23 cellular contexts compared by ENCODE assay signal in genomic region chr3:76043746-76044145, GRCh38.
A peak's percentile ranks its signal among the peaks of the same experiment; 100 is the strongest.
DNase-seq lines count a peak whose midpoint lies in the region; ATAC-seq and TF ChIP-seq lines count a peak whose summit lies in the region.
"Had no signal": no experiment of that assay in that cellular context is flagged by ENCODE, and none has a peak within 500 bp of the region (broad histone marks: within the 10 kb centered on the region; RNA-seq: fewer than 3 reads in every experiment).

No MANE protein-coding gene starts in this region.

- H4K91ac ChIP-seq in H9 (ENCODE audit: insufficient read length, low read depth, low read length) = no peak overlapping the region

- no peak overlapping the region for H4K5ac ChIP-seq in H9 (ENCODE audit: insufficient read length, low read depth, low read length)

- H3K27me3 Mint-ChIP-seq in H9 (ENCODE audit: low read depth) (no peaks in the 10 kb centered on the region), WTC11 (ENCODE audit: low read depth) (no peaks in the 10 kb centered on the region)
- H3K27me3 Mint-ChIP-seq: CD4-positive, CD25-positive, alpha-beta regulatory T cell had no signal

- WGBS in H9 (ENCODE audit: extremely low coverage, insufficient read length, low lambda C conversion rate) = no CpG with 5 or more reads among the region's 2 CpGs

- peak; percentile 77 for ATAC-seq in WTC11
- ATAC-seq in HG03460 (IDR thresholded peaks at IDR 0.05; ENCODE audit: unreplicated experiment) = no peak
- ATAC-seq: A549 had no signal

- H3K4me3 ChIP-seq in iPS-18a (ENCODE audit: low read length) = peak overlapping the region; percentile 0
- H3K4me3 ChIP-seq: A549, SJSA1 had no signal

- peak overlapping the region; percentile 76 for H2AK5ac ChIP-seq in H9 (ENCODE audit: insufficient read length, low read length)

- H4K8ac ChIP-seq in H9 (replicated peaks; ENCODE audit: insufficient read length, low read depth, low read length) = no peak overlapping the region

- H4K20me1 ChIP-seq in H9 (ENCODE audit: control insufficient read depth, insufficient read depth, insufficient read length) = no peaks in the 10 kb centered on the region

- H2AFZ ChIP-seq in H9 (ENCODE audit: low read length) = no peak overlapping the region

- H3K23ac ChIP-seq in H9 (ENCODE audit: insufficient read length, low read depth, low read length) = no peak overlapping the region

- H2BK12ac ChIP-seq in H9 (ENCODE audit: insufficient read length, low read depth, low read length) = peak overlapping the region; percentile 75

- H3K27me3 ChIP-seq in H9 (ENCODE audit: insufficient read depth, low read length) (no peaks in the 10 kb centered on the region), iPS-18a (ENCODE audit: control insufficient read depth, insufficient read depth, low read length) (no peaks in the 10 kb centered on the region)
- H3K27me3 ChIP-seq: SJSA1 had no signal

- no peaks in the 10 kb centered on the region; a peak in 2 of 5 replicates for H3K9me3 Mint-ChIP-seq in H9
- no peaks in the 10 kb centered on the region for H3K9me3 Mint-ChIP-seq in WTC11

- H3K27ac ChIP-seq in H9 (ENCODE audit: insufficient read length, low read depth, low read length) = peak overlapping the region; percentile 99
- H3K27ac ChIP-seq in iPS-18a (ENCODE audit: low read length) = peak overlapping the region; percentile 85
- H3K27ac ChIP-seq: A549, SJSA1 had no signal

- no peaks in the 10 kb centered on the region for H3K36me3 ChIP-seq in iPS-18a (ENCODE audit: control insufficient read depth, low read depth, low read length)
- H3K36me3 ChIP-seq: BE2C, SJSA1 had no signal

- H3K36me3 Mint-ChIP-seq in H9 (ENCODE audit: insufficient read depth in 1 of 3, low read depth in 3 of 3) (peaks cover 0 to 6% (median 4%) of the 10 kb centered on the region in 3 experiments; a peak in 4 of 7 replicates), WTC11 (no peaks in the 10 kb centered on the region)
- H3K36me3 Mint-ChIP-seq: CD4-positive, CD25-positive, alpha-beta regulatory T cell had no signal

- H3K23me2 ChIP-seq in H9 (ENCODE audit: insufficient read length, low read depth, low read length, poor library complexity, severe bottlenecking) = no peaks in the 10 kb centered on the region

- POLR2A ChIA-PET in WTC11 (lab: Charles Lee) = no interaction called here

- H3K18ac ChIP-seq in H9 (ENCODE audit: insufficient read length, low read depth, low read length) = no peak overlapping the region

- H3K56ac ChIP-seq in H9 (ENCODE audit: insufficient read length, low read depth, low read length) = no peak overlapping the region

- H2BK15ac ChIP-seq in H9 (ENCODE audit: low read depth, low read length) = no peak overlapping the region

- TF ChIP-seq CTCF in H9 (conservative IDR thresholded peaks at IDR 0.05) (no peak), WTC11 (IDR thresholded peaks at IDR 0.05) (no peak)

- H3K27ac Mint-ChIP-seq in H9 (peak overlapping the region; percentile 98 to 99 (median 98)), WTC11 (peak overlapping the region; percentile 99)
- H3K27ac Mint-ChIP-seq: CD4-positive, CD25-positive, alpha-beta regulatory T cell had no signal

- peak overlapping the region; percentile 26 for H3K4me2 ChIP-seq in H9 (ENCODE audit: insufficient read depth, insufficient read length, low read length)
- H3K4me2 ChIP-seq: A549 had no signal

- peaks cover 58 to 61% of the 10 kb centered on the region in 2 experiments for H3K4me1 Mint-ChIP-seq in H9
- H3K4me1 Mint-ChIP-seq in WTC11 = peaks cover 71% of the 10 kb centered on the region
- H3K4me1 Mint-ChIP-seq: CD4-positive, CD25-positive, alpha-beta regulatory T cell had no signal

- H3K14ac ChIP-seq in H9 (ENCODE audit: insufficient read depth, low read length) = no peak overlapping the region

- H3K4ac ChIP-seq in H9 (ENCODE audit: low read depth, low read length) = no peak overlapping the region

- H2BK20ac ChIP-seq in H9 (ENCODE audit: low read depth, low read length, poor library complexity, severe bottlenecking) = no peak overlapping the region

- H3K4me1 ChIP-seq in H9 (ENCODE audit: insufficient read depth, low read length) (peaks cover 9% of the 10 kb centered on the region; the same call in 1 of the 2 replicates), iPS-18a (ENCODE audit: control insufficient read depth, low read depth, low read length) (peaks cover 41% of the 10 kb centered on the region)
- H3K4me1 ChIP-seq: A549, SJSA1 had no signal

- H3K9ac ChIP-seq in H9 (ENCODE audit: extremely low read depth, insufficient read length, low read length) (no peak overlapping the region), iPS-18a (ENCODE audit: low read length) (peak overlapping the region; percentile 24)

- no peaks in the 10 kb centered on the region for H3K79me2 ChIP-seq in H9 (ENCODE audit: insufficient read depth, low read length)

- no peak overlapping the region for H2BK120ac ChIP-seq in H9 (ENCODE audit: low read depth, low read length, poor library complexity, severe bottlenecking)

- H3K9me3 ChIP-seq in H9 (ENCODE audit: control insufficient read depth, low read depth, low read length) = no peaks in the 10 kb centered on the region
- H3K9me3 ChIP-seq in iPS-18a (ENCODE audit: control insufficient read depth, low read depth, low read length) = no peaks in the 10 kb centered on the region
- H3K9me3 ChIP-seq: A549, BE2C, SJSA1 had no signal

- H3K4me3 Mint-ChIP-seq in H9 = peak overlapping the region in 1 of 2 experiments; percentile 23; a peak in 1 of 5 replicates
- peak overlapping the region; percentile 4; the same call in 1 of the 2 replicates for H3K4me3 Mint-ChIP-seq in WTC11
- H3K4me3 Mint-ChIP-seq: CD4-positive, CD25-positive, alpha-beta regulatory T cell had no signal

- no peak overlapping the region for H3T11ph ChIP-seq in H9 (ENCODE audit: low read length)

- DNase-seq in H9 (peak; percentile 54), WTC11 (ENCODE audit: low spot score) (no peak), anterior cingulate cortex (lab: John Stamatoyannopoulos, UW) (no peak), ureter (ENCODE audit: low spot score) (no peak), hypothalamus (lab: John Stamatoyannopoulos, UW) (no peak)
- DNase-seq: BE2C; CD4-positive, CD25-positive, alpha-beta regulatory T cell; COR-L47; DMS 273 treated with DMSO at 0.1 percent for 48 hours; DMS79 treated with DMSO at 0.1 percent for 48 hours; Karpas-422; MV-4-11; NCI-H1105 treated with DMSO at 0.1 percent for 48 hours; NCI-H2081; NCI-H2171; NCI-H345; NCI-H524; NCI-H82; OCI-M1 had no signal

- no peaks in the 10 kb centered on the region for H3K79me1 ChIP-seq in H9 (ENCODE audit: insufficient read depth, low read depth, low read length, poor library complexity, severe bottlenecking)

- CTCF ChIA-PET in WTC11 (lab: Charles Lee) = interaction anchor here (0.7 to 3.1 kb wide), 11 partner anchors 9 to 526 kb away, joined by 4 to 25 read pairs (median 11); no protein-coding TSS in a partner anchor

- peak overlapping the region; percentile 65 for H2BK5ac ChIP-seq in H9 (ENCODE audit: insufficient read length, low read length)

TF ChIP-seq in WTC11, 78 proteins besides CTCF, POLR2A, EP300 and RAD21 (continues in another document):
- TF ChIP-seq ZSCAN18 (CRISPR knock-in tag; IDR thresholded peaks at IDR 0.05) = no peak
- TF ChIP-seq ZNF232 (CRISPR knock-in tag; IDR thresholded peaks at IDR 0.05) = no peak
- TF ChIP-seq KAT7 (CRISPR knock-in tag; IDR thresholded peaks at IDR 0.05; ENCODE audit: borderline replicate concordance) = 0 out of 2 replicates have a peak, but pooled peaks have one; percentile 36
- TF ChIP-seq ETV6 (CRISPR knock-in tag; IDR thresholded peaks at IDR 0.05) = peak; percentile 73
- peak; percentile 95; the same call in 1 of the 2 replicates for TF ChIP-seq ZMAT4 (CRISPR knock-in tag; IDR thresholded peaks at IDR 0.05)
- TF ChIP-seq FOXP4 (CRISPR knock-in tag; IDR thresholded peaks at IDR 0.05) = peak; percentile 95; the same call in 1 of the 2 replicates
- peak; percentile 75; the same call in 1 of the 2 replicates for TF ChIP-seq TEAD1 (CRISPR knock-in tag; IDR thresholded peaks at IDR 0.05)
- no peak for TF ChIP-seq E2F4 (CRISPR knock-in tag; IDR thresholded peaks at IDR 0.05; ENCODE audit: borderline replicate concordance, low read depth)
